Comparison of ENCODE assay signal across 8 cellular contexts in the genomic region with DNA sequence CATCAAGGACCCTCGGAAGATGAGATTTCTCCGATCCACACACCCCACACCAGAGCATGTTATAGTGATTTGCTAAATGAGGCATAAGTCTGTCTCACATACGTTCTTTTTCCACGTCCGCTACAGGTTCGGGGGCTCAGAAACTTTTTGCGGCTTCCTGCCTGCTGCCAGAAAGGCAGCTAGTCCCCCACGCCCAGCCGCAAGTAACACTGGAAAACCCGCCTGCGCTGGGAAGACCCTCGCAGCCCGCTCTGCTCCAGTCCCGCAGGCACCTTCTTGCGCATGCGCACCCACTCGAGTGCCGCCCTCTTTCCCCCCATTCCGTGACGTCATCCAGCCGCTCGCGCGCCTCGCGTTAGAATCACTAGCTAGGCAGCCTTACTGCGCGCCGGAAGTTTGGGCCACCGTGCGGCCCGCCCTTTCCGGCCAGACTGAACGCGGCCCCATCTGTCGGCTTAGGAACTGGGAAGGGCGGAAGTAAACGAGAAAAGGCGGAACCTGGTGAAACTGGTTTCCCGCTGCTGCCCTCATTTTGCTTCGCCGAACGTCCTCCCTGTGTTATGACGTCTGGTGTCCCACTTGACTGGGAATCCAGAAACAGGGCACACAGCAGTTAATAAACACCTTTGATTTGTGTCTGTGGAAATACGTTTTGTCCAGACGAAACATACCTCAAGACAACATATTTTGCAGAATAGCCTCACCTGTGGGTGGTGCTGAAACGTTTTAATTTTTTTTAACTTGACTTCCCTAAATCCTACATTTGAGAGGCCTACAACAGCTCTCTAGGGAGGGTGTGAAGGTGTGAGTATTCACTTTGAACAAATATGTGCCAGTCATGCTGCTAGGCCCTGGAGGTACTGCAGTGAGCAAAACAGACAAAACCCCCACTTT. TPM values are rescaled to one million over a fixed set of nuclear protein-coding genes. Genes with fewer than 3 reads are reported as not detected.
DNase-seq lines count a peak whose midpoint lies in the region; ATAC-seq and TF ChIP-seq lines count a peak whose summit lies in the region.

Gene C1orf74, minus strand, starts transcription at position 284 of the 894 bp plus-strand sequence. CDS start 925 bp downstream, outside the sequence.

- H3K4me1 Mint-ChIP-seq in activated T-cell treated with anti-CD3 and anti-CD28 coated beads, Interleukin-2, amount 50 U/mL, for 24 hours (ENCODE audit: low read depth): peaks cover 41% of the 10 kb centered on the region

- H3K36me3 ChIP-seq in PC-3 (ENCODE audit: low read depth, low read length): peaks cover 15% of the 10 kb centered on the region

- H3K9me3 Mint-ChIP-seq in activated T-cell treated with anti-CD3 and anti-CD28 coated beads, Interleukin-2, amount 50 U/mL, for 24 hours: peaks cover 2% of the 10 kb centered on the region

- peaks cover 18% of the 10 kb centered on the region for H3K4me1 ChIP-seq in PC-3 (ENCODE audit: insufficient read depth, low read length)

- BruUV-seq in PC-3 (replicated peaks; lab: Mats Ljungman, UMichigan): TSS peak; percentile 99

- CTCF ChIA-PET in PC-3 (lab: Charles Lee): interaction anchor here (0.6 to 1.0 kb wide), 2 partner anchors 39 to 616 kb away, joined by 3 to 4 read pairs; no protein-coding TSS in a partner anchor

- H3K79me2 ChIP-seq in PC-3 (ENCODE audit: low read length): peaks cover 20% of the 10 kb centered on the region

- ATAC-seq in GM21717 (IDR thresholded peaks at IDR 0.05; ENCODE audit: unreplicated experiment) (peak; percentile 99), PC-3 (peak; percentile 100)

- no peaks in the 10 kb centered on the region for H3K27me3 Mint-ChIP-seq in activated T-cell treated with anti-CD3 and anti-CD28 coated beads, Interleukin-2, amount 50 U/mL, for 24 hours

- H3K36me3 Mint-ChIP-seq in activated T-cell treated with anti-CD3 and anti-CD28 coated beads, Interleukin-2, amount 50 U/mL, for 24 hours (ENCODE audit: low read depth): peaks cover 29% of the 10 kb centered on the region

- peak within 1 kb of the TSS; percentile 95 for H3K4me3 Mint-ChIP-seq in activated T-cell treated with anti-CD3 and anti-CD28 coated beads, Interleukin-2, amount 50 U/mL, for 24 hours

- H3K27ac ChIP-seq in PC-3 (ENCODE audit: low read length): peak within 1 kb of the TSS; percentile 65

- H3K27ac Mint-ChIP-seq in activated T-cell treated with anti-CD3 and anti-CD28 coated beads, Interleukin-2, amount 50 U/mL, for 24 hours: peak within 1 kb of the TSS; percentile 99

- TF ChIP-seq CTCF in PC-3 (conservative IDR thresholded peaks at IDR 0.05; ENCODE audit: low read depth, low read length): 0 out of 2 replicates have a peak, but pooled peaks have one; percentile 24

- peak within 1 kb of the TSS; percentile 77 for H3K4me2 ChIP-seq in PC-3 (ENCODE audit: low read length)

- peak within 1 kb of the TSS; percentile 88 for H3K9ac ChIP-seq in PC-3 (ENCODE audit: low read length)

- DNase-seq in DMS53 (lab: John Stamatoyannopoulos, UW) (peak; percentile 100), PC-3 (peak; percentile 99), erythroblast (lab: John Stamatoyannopoulos, UW) (peak; percentile 99), mucosa of gallbladder (ENCODE audit: low spot score) (peak; percentile 99)
- DNase-seq in Jurkat, Clone E6-1 (ENCODE audit: low read depth, low spot score): peak; percentile 96
- peak; percentile 100 for DNase-seq in activated T-cell treated with anti-CD3 and anti-CD28 coated beads, Interleukin-2, amount 50 U/mL, for 24 hours
- peak; percentile 100 for DNase-seq in stimulated activated CD8-positive, alpha-beta memory T cell treated with anti-CD3 and anti-CD28 coated beads, Interleukin-4, amount 100 ng/mL, for 24 hours (ENCODE audit: low read depth)

- H3K4me3 ChIP-seq in Jurkat, Clone E6-1 (ENCODE audit: low read length): peak within 1 kb of the TSS; percentile 64
- peak within 1 kb of the TSS; percentile 70 for H3K4me3 ChIP-seq in PC-3 (ENCODE audit: low read length)

- no peaks in the 10 kb centered on the region for H3K27me3 ChIP-seq in PC-3 (ENCODE audit: low read length)

- no peaks in the 10 kb centered on the region for H3F3A ChIP-seq in PC-3 (ENCODE audit: low read length, unreplicated experiment)

- peak within 1 kb of the TSS; percentile 51 for H2AFZ ChIP-seq in PC-3 (ENCODE audit: low read length)

- no peaks in the 10 kb centered on the region for H4K20me1 ChIP-seq in PC-3 (ENCODE audit: low read length)

- peak; percentile 87 for TF ChIP-seq POLR2A in erythroblast (IDR thresholded peaks at IDR 0.05; ENCODE audit: low read length)

- H3K9me3 ChIP-seq in PC-3 (ENCODE audit: low read length): no peaks in the 10 kb centered on the region

- intact Hi-C loops in PC-3 (cut with micrococcal nuclease): loop anchor here (2.0 kb wide), 1 partner anchor 42 kb away; the partner anchor contains the start of gene UTP25

- H3K9me2 ChIP-seq in PC-3 (replicated peaks; ENCODE audit: low read length): no peaks in the 10 kb centered on the region

- POLR2A ChIA-PET in PC-3 (lab: Charles Lee; ENCODE audit: unreplicated experiment): interaction anchor here (0.6 to 1.0 kb wide), 6 partner anchors 8 to 56 kb away, joined by 3 to 8 read pairs (median 4); partner anchors contain the start of gene IRF6

RNA-seq across cellular contexts. Expression of gene C1orf74, which starts in this region (rescaled TPM):
- polyA plus RNA-seq in Jurkat, Clone E6-1 (2012; ENCODE audit: insufficient read depth, insufficient read length): 6.1 TPM
- total RNA-seq in PC-3 (2014; rRNA removed) (5.7 and 6.7 TPM in 2 replicates), mucosa of gallbladder (1.8 TPM)

Comparison
In these comparisons a context has a peak if more than half of its experiments do, and no peak if none do; other contexts are left out.
1. Peak in every context shown above with its lines: DNase-seq, ATAC-seq, H3K4me3 ChIP-seq and H3K27ac ChIP-seq.